1 cellular context compared by ENCODE assay signal in the genomic region with DNA sequence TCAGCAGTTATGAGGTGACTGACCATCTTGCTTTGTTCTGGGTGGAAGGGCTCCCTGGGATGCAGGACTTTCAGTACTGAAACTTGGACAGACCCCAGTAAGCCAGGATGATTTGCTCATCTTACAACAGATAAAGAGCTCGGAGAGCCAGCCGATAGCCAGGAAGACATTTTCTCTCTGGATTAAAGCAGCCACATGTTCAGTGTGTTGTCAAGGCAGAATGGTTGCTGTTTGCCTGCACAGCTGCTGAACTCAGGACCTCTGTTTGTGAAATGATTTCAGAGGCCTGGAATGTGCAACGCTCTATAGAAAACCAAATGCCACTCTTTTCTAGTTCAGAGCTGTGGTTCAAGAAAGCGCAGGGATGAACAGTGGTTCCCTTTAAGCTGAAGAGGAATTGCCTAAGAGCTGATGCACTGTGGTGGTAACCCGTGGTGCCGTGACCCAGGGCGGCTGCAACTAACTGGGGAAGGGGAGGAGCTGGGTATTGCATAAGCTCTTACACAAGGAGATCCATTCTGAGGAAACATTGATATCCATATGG.
TF ChIP-seq lines count a peak whose summit lies in the region.

No MANE protein-coding gene starts in this region.

TF ChIP-seq in IMR-90, 13 proteins besides CTCF, POLR2A, EP300 and RAD21 (continued from another document):
- TF ChIP-seq MXI1 (IDR thresholded peaks at IDR 0.05; ENCODE audit: borderline replicate concordance, low read depth, low read length): peak; percentile 55; the same call in 1 of the 2 replicates
